Comparison of ENCODE assay signal across 1 cellular context in genomic region chr16:56743840-56744239, GRCh38.
A peak's percentile ranks its signal among the peaks of the same experiment; 100 is the strongest.
TF ChIP-seq lines count a peak whose summit lies in the region.

No MANE protein-coding gene starts in this region.

TF ChIP-seq in K562, 482 proteins besides CTCF, POLR2A, EP300 and RAD21 (continued from another document):
- peak; percentile 64 for TF ChIP-seq ETV1 (tag; conservative IDR thresholded peaks at IDR 0.05; ENCODE audit: low read depth)
- no peak for TF ChIP-seq SRSF1 (IDR thresholded peaks at IDR 0.05; ENCODE audit: low read depth, low read length)
- TF ChIP-seq ZNF778 (CRISPR knock-in tag; IDR thresholded peaks at IDR 0.05), result no peak
- TF ChIP-seq NR2F6 (CRISPR knock-in tag; IDR thresholded peaks at IDR 0.05), result no peak
- TF ChIP-seq HNRNPL (IDR thresholded peaks at IDR 0.05; ENCODE audit: low read depth, low read length), result no peak
- TF ChIP-seq E2F4 (CRISPR knock-in tag; IDR thresholded peaks at IDR 0.05; ENCODE audit: low read depth), result no peak
- TF ChIP-seq NFE2 (IDR thresholded peaks at IDR 0.05; ENCODE audit: low read depth), result peak; percentile 16; the same call in 1 of the 2 replicates
- no peak for TF ChIP-seq RB1 (IDR thresholded peaks at IDR 0.05; ENCODE audit: low read depth)
- TF ChIP-seq KLF10 (CRISPR knock-in tag; IDR thresholded peaks at IDR 0.05), result no peak
- TF ChIP-seq ZBTB40 (IDR thresholded peaks at IDR 0.05), result peak; percentile 84
- no peak for TF ChIP-seq ZBTB40 (CRISPR knock-in tag; IDR thresholded peaks at IDR 0.05)
- TF ChIP-seq ARID3B (CRISPR knock-in tag; IDR thresholded peaks at IDR 0.05; ENCODE audit: borderline replicate concordance), result no peak
- TF ChIP-seq NCOA1 (IDR thresholded peaks at IDR 0.05; ENCODE audit: low read depth), result 0 out of 2 replicates have a peak, but pooled peaks have one; percentile 42
- peak; percentile 91 for TF ChIP-seq ZNF766 (CRISPR knock-in tag; conservative IDR thresholded peaks at IDR 0.05)
- 0 out of 4 replicates have a peak, but pooled peaks of 1 of the 2 experiments have one; percentile 29 for TF ChIP-seq TRIM24 (IDR thresholded peaks at IDR 0.05)
